22 cellular contexts compared by ENCODE assay signal in the genomic region with DNA sequence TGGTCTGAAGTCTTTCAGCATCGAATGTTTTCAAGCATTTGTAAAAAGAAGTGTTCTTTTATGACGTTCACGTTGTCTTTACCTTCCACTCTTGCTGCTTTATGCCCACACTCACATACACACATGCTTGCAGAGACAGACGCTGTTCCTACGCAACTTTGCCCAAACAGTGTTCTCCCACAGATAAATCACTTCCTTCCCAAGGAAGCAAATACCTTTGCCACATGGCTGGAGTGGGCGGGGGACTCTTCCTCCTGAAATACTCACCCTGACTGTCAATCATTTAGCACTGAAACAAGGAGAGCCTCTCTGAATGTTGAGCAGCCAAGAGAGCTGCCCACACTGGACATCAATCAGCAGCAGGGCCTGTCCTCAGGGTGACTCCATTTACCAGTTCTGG.
"Had no signal": no experiment of that assay in that cellular context is flagged by ENCODE, and none has a peak within 500 bp of the region (broad histone marks: within the 10 kb centered on the region; RNA-seq: fewer than 3 reads in every experiment).

No MANE protein-coding gene starts in this region.

- H3K9me3 Mint-ChIP-seq: nephron progenitor cell had no signal

- H3K4me3 Mint-ChIP-seq: naive thymus-derived CD4-positive, alpha-beta T cell; nephron progenitor cell; stimulated activated naive B cell treated with anti-CD40 and anti-IgM and Interleukin-4, amounts not matched to agents 10 μg/mL and 1 μg/mL and 100 μg/mL, for 72 hours; stimulated activated naive CD8-positive, alpha-beta T cell treated with anti-CD3 and anti-CD28 coated beads, Interleukin-15, amount 100 ng/mL, for 72 hours had no signal

- H3K4me1 Mint-ChIP-seq: naive thymus-derived CD4-positive, alpha-beta T cell; stimulated activated naive B cell treated with anti-CD40 and anti-IgM and Interleukin-4, amounts not matched to agents 10 μg/mL and 1 μg/mL and 100 μg/mL, for 72 hours; stimulated activated naive CD8-positive, alpha-beta T cell treated with anti-CD3 and anti-CD28 coated beads, Interleukin-15, amount 100 ng/mL, for 72 hours had no signal

- ATAC-seq: esophagus mucosa; gastrocnemius medialis; heart right ventricle; left cardiac atrium; left ventricle myocardium superior; naive thymus-derived CD4-positive, alpha-beta T cell; stimulated activated naive B cell treated with anti-CD40 and anti-IgM and Interleukin-4, amounts not matched to agents 10 μg/mL and 1 μg/mL and 100 μg/mL, for 72 hours; stimulated activated naive CD8-positive, alpha-beta T cell treated with anti-CD3 and anti-CD28 coated beads, Interleukin-15, amount 100 ng/mL, for 72 hours had no signal

- H3K36me3 Mint-ChIP-seq: naive thymus-derived CD4-positive, alpha-beta T cell; stimulated activated naive B cell treated with anti-CD40 and anti-IgM and Interleukin-4, amounts not matched to agents 10 μg/mL and 1 μg/mL and 100 μg/mL, for 72 hours had no signal

- H3K27ac Mint-ChIP-seq: naive thymus-derived CD4-positive, alpha-beta T cell; nephron progenitor cell; stimulated activated naive B cell treated with anti-CD40 and anti-IgM and Interleukin-4, amounts not matched to agents 10 μg/mL and 1 μg/mL and 100 μg/mL, for 72 hours; stimulated activated naive CD8-positive, alpha-beta T cell treated with anti-CD3 and anti-CD28 coated beads, Interleukin-15, amount 100 ng/mL, for 72 hours had no signal

- H3K27ac ChIP-seq: colonic mucosa, gastrocnemius medialis, heart right ventricle, right atrium auricular region, sigmoid colon, skin epidermis, testis, transverse colon had no signal

- H3K4me1 ChIP-seq: colonic mucosa, heart right ventricle, right atrium auricular region, sigmoid colon, testis, transverse colon had no signal

- H3K27me3 ChIP-seq: colonic mucosa, gastrocnemius medialis, right atrium auricular region, sigmoid colon, testis, transverse colon had no signal

- H3K4me3 ChIP-seq: colonic mucosa, gastrocnemius medialis, heart right ventricle, lung, right atrium auricular region, sigmoid colon, skin epidermis, testis, transverse colon had no signal

- H3K27me3 Mint-ChIP-seq: stimulated activated naive B cell treated with anti-CD40 and anti-IgM and Interleukin-4, amounts not matched to agents 10 μg/mL and 1 μg/mL and 100 μg/mL, for 72 hours had no signal

- H3K36me3 ChIP-seq: colonic mucosa, gastrocnemius medialis, heart right ventricle, right atrium auricular region, sigmoid colon, transverse colon had no signal

- DNase-seq: cerebellar nuclear complex; colonic mucosa; effector CD4-positive, alpha-beta T cell; gastrocnemius medialis; heart right ventricle; hypothalamus; left cardiac atrium; left ventricle myocardium superior; naive thymus-derived CD4-positive, alpha-beta T cell; nephron progenitor cell; posterior cingulate gyrus; sigmoid colon; stimulated activated CD4-positive, alpha-beta T cell treated with anti-CD3 and anti-CD28 coated beads, Interleukin-2, amount 100 ng/mL, for 24 hours; stimulated activated CD4-positive, alpha-beta T cell treated with anti-CD3 and anti-CD28 coated beads, Interleukin-4, amount 100 ng/mL, for 4 hours; stimulated activated naive B cell treated with anti-CD40 and anti-IgM and Interleukin-4, amounts not matched to agents 10 μg/mL and 1 μg/mL and 100 μg/mL, for 72 hours; stimulated activated naive CD8-positive, alpha-beta T cell treated with anti-CD3 and anti-CD28 coated beads, Interleukin-15, amount 100 ng/mL, for 72 hours; testis; transverse colon had no signal

- H3K9me3 ChIP-seq: colonic mucosa, gastrocnemius medialis, heart right ventricle, right atrium auricular region, sigmoid colon, testis, transverse colon had no signal
